1 cellular context compared by ENCODE assay signal in genomic region chr3:141876381-141876890, GRCh38.
TF ChIP-seq lines count a peak whose summit lies in the region.

TSS of gene ATP1B3 (plus strand) at chr3:141876643. CDS start at chr3:141876802, 159 bp downstream.

TF ChIP-seq in K562, 482 proteins besides CTCF, POLR2A, EP300 and RAD21 (continued from another document and continues in another):
- peak; percentile 65 for TF ChIP-seq GMEB1 (CRISPR knock-in tag; IDR thresholded peaks at IDR 0.05)
- TF ChIP-seq BCL6 (CRISPR knock-in tag; IDR thresholded peaks at IDR 0.05), result no peak
- peak; percentile 74 for TF ChIP-seq THAP12 (CRISPR knock-in tag; IDR thresholded peaks at IDR 0.05)
- no peak for TF ChIP-seq POLR3A (IDR thresholded peaks at IDR 0.05; ENCODE audit: borderline replicate concordance, extremely low read depth, insufficient read depth, insufficient read length)
- peak; percentile 95 for TF ChIP-seq POLR2G (IDR thresholded peaks at IDR 0.05; ENCODE audit: low read depth, low read length)
- TF ChIP-seq PYGO2 (tag; IDR thresholded peaks at IDR 0.05), result no peak
- TF ChIP-seq RBM15 (IDR thresholded peaks at IDR 0.05; ENCODE audit: insufficient read depth, low read length), result no peak
- no peak for TF ChIP-seq ELF1 (tag; IDR thresholded peaks at IDR 0.05)
- TF ChIP-seq CREM (IDR thresholded peaks at IDR 0.05; ENCODE audit: low read depth), result peak; percentile 55; the same call in 1 of the 2 replicates
- TF ChIP-seq SRSF3 (IDR thresholded peaks at IDR 0.05; ENCODE audit: insufficient read depth, low read length), result 0 out of 2 replicates have a peak, but pooled peaks have one; percentile 14
- TF ChIP-seq ZNF354B (CRISPR knock-in tag; IDR thresholded peaks at IDR 0.05), result no peak
- no peak for TF ChIP-seq LEF1 (IDR thresholded peaks at IDR 0.05)
- TF ChIP-seq ZNF764 (CRISPR knock-in tag; IDR thresholded peaks at IDR 0.05; ENCODE audit: low read depth), result no peak
- TF ChIP-seq ZBTB2 (IDR thresholded peaks at IDR 0.05), result no peak
- TF ChIP-seq CHD7 (IDR thresholded peaks at IDR 0.05; ENCODE audit: low read depth, low read length), result no peak
- peak; percentile 72; the same call in 1 of the 2 replicates for TF ChIP-seq KDM2B (CRISPR knock-in tag; IDR thresholded peaks at IDR 0.05)
- TF ChIP-seq HCFC1 (IDR thresholded peaks at IDR 0.05; ENCODE audit: low read depth, low read length), result no peak; the same call in 1 of the 2 replicates
- peak in 2 of 3 experiments; percentile 42 to 45 for TF ChIP-seq YY1 (IDR thresholded peaks at IDR 0.05; ENCODE audit: borderline replicate concordance in 1 of 3, control insufficient read depth in 1 of 3, extremely low read depth in 1 of 3, insufficient read depth in 3 of 3, insufficient read length in 1 of 3, insufficient replicate concordance in 2 of 3, low read depth in 1 of 3, low read length in 2 of 3)
- TF ChIP-seq GATAD2B (IDR thresholded peaks at IDR 0.05; ENCODE audit: borderline replicate concordance), result 0 out of 2 replicates have a peak, but pooled peaks have one; percentile 17
- TF ChIP-seq FOXP1 (CRISPR knock-in tag; IDR thresholded peaks at IDR 0.05), result peak; percentile 33; the same call in 1 of the 2 replicates
- TF ChIP-seq FIP1L1 (IDR thresholded peaks at IDR 0.05; ENCODE audit: low read depth, low read length, poor library complexity, severe bottlenecking), result peak; percentile 77
- TF ChIP-seq E2F6 (IDR thresholded peaks at IDR 0.05; ENCODE audit: borderline replicate concordance in 1 of 2, extremely low read depth in 1 of 2, insufficient read depth in 1 of 2, insufficient read length in 1 of 2, low read depth in 1 of 2, low read length in 1 of 2, poor library complexity in 1 of 2, severe bottlenecking in 1 of 2), result peak; percentile 36 to 76
- TF ChIP-seq CXXC5 (CRISPR knock-in tag; IDR thresholded peaks at IDR 0.05), result peak; percentile 53
- no peak for TF ChIP-seq CHAMP1 (IDR thresholded peaks at IDR 0.05)
- 0 out of 4 replicates have a peak, but pooled peaks of 1 of the 2 experiments have one; percentile 35 for TF ChIP-seq ZMIZ1 (IDR thresholded peaks at IDR 0.05; ENCODE audit: low read depth in 2 of 2, low read length in 2 of 2)
- 0 out of 2 replicates have a peak, but pooled peaks have one; percentile 49 for TF ChIP-seq ZNF232 (CRISPR knock-in tag; IDR thresholded peaks at IDR 0.05)
- peak; percentile 83 for TF ChIP-seq POLR2AphosphoS5 (IDR thresholded peaks at IDR 0.05; ENCODE audit: control insufficient read depth, insufficient read depth, low read depth, low read length)
- TF ChIP-seq GATA2 (CRISPR knock-in tag; IDR thresholded peaks at IDR 0.05), result no peak
- TF ChIP-seq POLR2B (IDR thresholded peaks at IDR 0.05; ENCODE audit: low read depth, partially characterized antibody), result peak; percentile 72
